In genomic region chr1:183590225-183591191, GRCh38 we compare ENCODE assay signal across 8 cellular contexts. TPM values are rescaled to one million over a fixed set of nuclear protein-coding genes. Genes with fewer than 3 reads are reported as not detected.
DNase-seq lines count a peak whose midpoint lies in the region; ATAC-seq, FAIRE-seq and TF ChIP-seq lines count a peak whose summit lies in the region.

TSS of gene NCF2 (minus strand) at chr1:183590459. CDS start at chr1:183590329, 130 bp downstream.

- no peak for FAIRE-seq in H54 (lab: Jason Lieb, UNC)

- peak within 1 kb of the TSS; percentile 93 for H3K27ac Mint-ChIP-seq in activated naive CD4-positive, alpha-beta T cell treated with anti-CD3 and anti-CD28 coated beads for 36 hours
- no peak within 1 kb of the TSS for H3K27ac Mint-ChIP-seq in immature natural killer cell

- H3K9me3 Mint-ChIP-seq in activated naive CD4-positive, alpha-beta T cell treated with anti-CD3 and anti-CD28 coated beads for 36 hours, result no peaks in the 10 kb centered on the region
- no peaks in the 10 kb centered on the region for H3K9me3 Mint-ChIP-seq in immature natural killer cell

- no peak for TF ChIP-seq POLR2A in H54 (IDR thresholded peaks at IDR 0.05; ENCODE audit: low read depth, low read length)

- TF ChIP-seq CTCF in RWPE2 (IDR thresholded peaks at IDR 0.05; ENCODE audit: poor library complexity, severe bottlenecking), result no peak

- peak within 1 kb of the TSS; percentile 49 for H3K4me3 Mint-ChIP-seq in activated naive CD4-positive, alpha-beta T cell treated with anti-CD3 and anti-CD28 coated beads for 36 hours
- H3K4me3 Mint-ChIP-seq in immature natural killer cell, result no peak within 1 kb of the TSS

- no peaks in the 10 kb centered on the region for H3K27me3 ChIP-seq in RWPE2 (ENCODE audit: insufficient read depth, poor library complexity, severe bottlenecking)

- peak; percentile 80 for DNase-seq in activated naive CD4-positive, alpha-beta T cell treated with anti-CD3 and anti-CD28 coated beads for 36 hours
- no peak for DNase-seq in activated naive CD4-positive, alpha-beta T cell (lab: John Stamatoyannopoulos, UW)
- no peak for DNase-seq in RWPE2 (ENCODE audit: low spot score)
- peak; percentile 57 for DNase-seq in epithelial cell of prostate (ENCODE audit: low read depth, low spot score)
- peak; percentile 25 to 33 for DNase-seq in stimulated activated CD4-positive, alpha-beta T cell treated with anti-CD3 and anti-CD28 coated beads, Interleukin-15, amount 100 ng/mL, for 48 hours (ENCODE audit: low read depth in 2 of 2)
- DNase-seq in H54 (ENCODE audit: insufficient read length, low spot score), result no peak
- DNase-seq in immature natural killer cell, result no peak

- H3K36me3 Mint-ChIP-seq in activated naive CD4-positive, alpha-beta T cell treated with anti-CD3 and anti-CD28 coated beads for 36 hours (ENCODE audit: low read depth), result no peaks in the 10 kb centered on the region
- H3K36me3 Mint-ChIP-seq in immature natural killer cell, result no peaks in the 10 kb centered on the region

- H3K4me1 Mint-ChIP-seq in activated naive CD4-positive, alpha-beta T cell treated with anti-CD3 and anti-CD28 coated beads for 36 hours (ENCODE audit: low read depth), result peaks cover 42% of the 10 kb centered on the region
- no peaks in the 10 kb centered on the region for H3K4me1 Mint-ChIP-seq in immature natural killer cell

- H3K4me1 ChIP-seq in RWPE2 (ENCODE audit: insufficient read depth, poor library complexity, severe bottlenecking), result peaks cover 7% of the 10 kb centered on the region

- no peaks in the 10 kb centered on the region for H3K36me3 ChIP-seq in RWPE2 (ENCODE audit: low read depth)

- no peaks in the 10 kb centered on the region for H3K27me3 Mint-ChIP-seq in activated naive CD4-positive, alpha-beta T cell treated with anti-CD3 and anti-CD28 coated beads for 36 hours (ENCODE audit: low read depth)
- peaks cover 2 to 7% (median 3%) of the 10 kb centered on the region in 3 donors for H3K27me3 Mint-ChIP-seq in immature natural killer cell (ENCODE audit: low read depth in 3 of 3)

- H3K27ac ChIP-seq in RWPE2 (ENCODE audit: poor library complexity, severe bottlenecking) (no peak within 1 kb of the TSS), epithelial cell of prostate (peak within 1 kb of the TSS; percentile 90)

- CTCF ChIA-PET in activated naive CD4-positive, alpha-beta T cell treated with anti-CD3 and anti-CD28 coated beads for 36 hours (lab: Charles Lee), result interaction anchor here (0.6 kb wide), 1 partner anchor 353 kb away, joined by 5 read pairs; no protein-coding TSS in a partner anchor

- intact Hi-C loops in activated naive CD4-positive, alpha-beta T cell treated with anti-CD3 and anti-CD28 coated beads for 36 hours (cut with micrococcal nuclease), result loop anchor here (1.0 to 2.0 kb wide), 5 partner anchors 23 to 120 kb away; no protein-coding TSS in a partner anchor

- ATAC-seq in HG02981 (IDR thresholded peaks at IDR 0.05; ENCODE audit: unreplicated experiment) (peak; percentile 75), RWPE2 (ENCODE audit: low read depth) (peak; percentile 63)

- H3K9me3 ChIP-seq in RWPE2 (ENCODE audit: severe bottlenecking), result no peaks in the 10 kb centered on the region

- H3K4me3 ChIP-seq in RWPE2 (ENCODE audit: severe bottlenecking), result no peak within 1 kb of the TSS

RNA-seq across cellular contexts. Expression of gene NCF2, which starts in this region (rescaled TPM):
- total RNA-seq in activated naive CD4-positive, alpha-beta T cell treated with anti-CD3 and anti-CD28 coated beads for 36 hours, result 10 to 100 TPM; 14.0 to 14.3 TPM
- polyA plus RNA-seq in immature natural killer cell, result 10 to 100 TPM in 1 of 3 donors, 1 to 10 TPM in 2; 1.5 to 13.3 (median 3.7) TPM

Comparison
In these comparisons a context has a peak if more than half of its experiments do, and no peak if none do; other contexts are left out.
1. DNase-seq: peak in activated naive CD4-positive, alpha-beta T cell treated with anti-CD3 and anti-CD28 coated beads for 36 hours (single experiment), epithelial cell of prostate (single experiment) and stimulated activated CD4-positive, alpha-beta T cell treated with anti-CD3 and anti-CD28 coated beads, Interleukin-15, amount 100 ng/mL, for 48 hours (2 of 2); none in activated naive CD4-positive, alpha-beta T cell (0 of 4), RWPE2 (single experiment), H54 (single experiment) and immature natural killer cell (0 of 3).